Comparison of ENCODE assay signal across 15 cellular contexts in the genomic region with DNA sequence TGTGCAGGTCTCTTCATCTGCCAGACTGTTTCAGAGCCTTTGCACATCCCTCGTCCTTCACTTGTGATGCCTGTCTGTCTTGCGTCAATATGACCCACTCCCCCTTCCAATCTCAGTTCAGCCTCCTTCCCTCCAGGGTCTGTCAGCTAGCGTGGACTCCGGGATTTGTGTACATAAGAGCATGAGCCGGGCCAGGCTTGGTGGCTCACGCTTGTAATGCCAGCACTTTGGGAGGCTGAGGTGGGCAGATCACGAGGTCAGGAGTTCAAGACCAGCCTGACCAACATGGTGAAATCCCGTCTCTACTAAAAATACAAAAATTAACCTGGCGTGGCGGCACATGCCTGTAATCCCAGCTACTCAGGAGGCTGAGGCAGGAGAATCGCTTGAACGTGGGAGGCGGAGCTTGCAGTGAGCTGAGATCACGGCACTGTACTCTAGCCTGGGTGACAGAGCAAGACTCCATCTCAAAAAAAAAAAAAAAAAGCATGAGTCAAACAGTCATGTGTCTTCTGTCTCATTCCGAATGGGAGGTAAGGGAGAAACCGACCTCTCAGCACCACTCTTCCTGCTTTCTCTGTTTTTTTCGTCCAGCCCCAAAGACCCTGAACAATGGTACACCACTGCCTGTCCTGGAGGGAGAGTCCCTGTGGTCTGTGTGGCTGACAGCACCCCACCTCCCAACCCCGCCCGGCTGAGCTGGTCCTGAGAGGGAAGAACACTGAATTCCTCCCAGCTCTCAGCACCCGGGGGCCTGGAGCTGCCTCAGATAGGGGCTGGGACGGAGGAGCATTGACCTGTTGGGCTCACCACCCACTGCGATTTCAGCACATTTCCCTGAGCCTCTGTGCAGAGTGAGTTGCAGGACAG. TPM values are rescaled to one million over a fixed set of nuclear protein-coding genes. Genes with fewer than 3 reads are reported as not detected.
A peak's percentile ranks its signal among the peaks of the same experiment; 100 is the strongest.
DNase-seq lines count a peak whose midpoint lies in the region; ATAC-seq and TF ChIP-seq lines count a peak whose summit lies in the region.
"Had no signal": no experiment of that assay in that cellular context is flagged by ENCODE, and none has a peak within 500 bp of the region (broad histone marks: within the 10 kb centered on the region; RNA-seq: fewer than 3 reads in every experiment).

No MANE protein-coding gene starts in this region.

- no peaks in the 10 kb centered on the region for H3K9me3 Mint-ChIP-seq in activated naive CD8-positive, alpha-beta T cell treated with anti-CD3 and anti-CD28 coated beads for 36 hours

- intact Hi-C loops in left ventricle myocardium superior (cut with micrococcal nuclease) (no loop called here), Right ventricle myocardium inferior (cut with DNase I) (no loop called here), right lobe of liver (cut with DNase I) (no loop called here), upper lobe of right lung (cut with DNase I) (no loop called here)

- H3K4me1 ChIP-seq in right lobe of liver (no peaks in the 10 kb centered on the region), upper lobe of right lung (no peaks in the 10 kb centered on the region)
- H3K4me1 ChIP-seq: BE2C had no signal

- H3K4me1 Mint-ChIP-seq in activated naive CD8-positive, alpha-beta T cell treated with anti-CD3 and anti-CD28 coated beads for 36 hours, result peaks cover 46% of the 10 kb centered on the region

- TF ChIP-seq CTCF in right lobe of liver (IDR thresholded peaks at IDR 0.05) (no peak), upper lobe of right lung (IDR thresholded peaks at IDR 0.05) (no peak)

- H3K27ac Mint-ChIP-seq in activated naive CD8-positive, alpha-beta T cell treated with anti-CD3 and anti-CD28 coated beads for 36 hours, result peak overlapping the region; percentile 84

- H3K27ac ChIP-seq in right lobe of liver (peak overlapping the region; percentile 47 to 78 (median 60)), upper lobe of right lung (peak overlapping the region; percentile 82)
- H3K27ac ChIP-seq: cardiac muscle cell had no signal

- TF ChIP-seq POLR2A in right lobe of liver (IDR thresholded peaks at IDR 0.05), result peak; percentile 10

- DNase-seq in left ventricle myocardium superior (no peak), Right ventricle myocardium inferior (ENCODE audit: missing footprints) (no peak), right lobe of liver (peak in 1 of 3 donors; percentile 65), upper lobe of right lung (no peak), NCI-H2171 (lab: John Stamatoyannopoulos, UW) (no peak)
- DNase-seq in activated naive CD8-positive, alpha-beta T cell treated with anti-CD3 and anti-CD28 coated beads for 36 hours, result no peak
- DNase-seq: BE2C, KBM-7, NCI-H226, SHP77 had no signal

- ATAC-seq in left ventricle myocardium superior, result peak; percentile 6
- no peak for ATAC-seq in Right ventricle myocardium inferior
- ATAC-seq in right lobe of liver, result peak; percentile 12 to 30 (median 20)
- peak; percentile 19 for ATAC-seq in upper lobe of right lung
- no peak for ATAC-seq in HG03175 (IDR thresholded peaks at IDR 0.05; ENCODE audit: unreplicated experiment)
- ATAC-seq in GM18907 (IDR thresholded peaks at IDR 0.05; ENCODE audit: unreplicated experiment), result no peak
- ATAC-seq: sciatic nerve had no signal

- peak overlapping the region; percentile 39 for H3K4me3 Mint-ChIP-seq in activated naive CD8-positive, alpha-beta T cell treated with anti-CD3 and anti-CD28 coated beads for 36 hours

- no peaks in the 10 kb centered on the region for H3K27me3 Mint-ChIP-seq in activated naive CD8-positive, alpha-beta T cell treated with anti-CD3 and anti-CD28 coated beads for 36 hours

- no peaks in the 10 kb centered on the region for H3K9me3 ChIP-seq in right lobe of liver
- no peaks in the 10 kb centered on the region for H3K9me3 ChIP-seq in upper lobe of right lung
- H3K9me3 ChIP-seq: BE2C had no signal

- H3K36me3 Mint-ChIP-seq in activated naive CD8-positive, alpha-beta T cell treated with anti-CD3 and anti-CD28 coated beads for 36 hours, result no peaks in the 10 kb centered on the region

- H3K27me3 ChIP-seq in right lobe of liver (no peaks in the 10 kb centered on the region), upper lobe of right lung (no peaks in the 10 kb centered on the region)
- H3K27me3 ChIP-seq: cardiac muscle cell had no signal

- no peaks in the 10 kb centered on the region for H3K36me3 ChIP-seq in right lobe of liver
- no peaks in the 10 kb centered on the region for H3K36me3 ChIP-seq in upper lobe of right lung
- H3K36me3 ChIP-seq: BE2C, cardiac muscle cell had no signal

- 40% methylated on average over 20 of the region's 22 CpGs for WGBS in right lobe of liver (ENCODE audit: insufficient coverage, low coverage, low lambda C conversion rate, missing lambda C conversion rate)

- H3K4me3 ChIP-seq in right lobe of liver (no peak overlapping the region), upper lobe of right lung (peak overlapping the region; percentile 16)
- H3K4me3 ChIP-seq: cardiac muscle cell had no signal

RNA-seq across cellular contexts. Expression of a gene that starts 2.4 kb away (rescaled TPM):
- total RNA-seq in left ventricle myocardium superior, result 1.4 TPM
- 2.9 TPM for total RNA-seq in Right ventricle myocardium inferior
- total RNA-seq in activated naive CD8-positive, alpha-beta T cell treated with anti-CD3 and anti-CD28 coated beads for 36 hours, result 1 to 10 TPM; 1.3 to 1.6 TPM
- total RNA-seq in right lobe of liver, result 1 to 10 TPM; 3.8 to 7.9 (median 4.1) TPM
- total RNA-seq in upper lobe of right lung, result 14.5 TPM
- total RNA-seq: cardiac muscle cell, fibroblast of villous mesenchyme had no signal

RNA-seq across cellular contexts. Expression of a gene that starts 14.1 kb away (rescaled TPM):
- 3.6 TPM for total RNA-seq in left ventricle myocardium superior
- total RNA-seq in Right ventricle myocardium inferior, result 5.2 TPM
- 10 to 100 TPM; 10.9 to 11.4 TPM for total RNA-seq in activated naive CD8-positive, alpha-beta T cell treated with anti-CD3 and anti-CD28 coated beads for 36 hours
- total RNA-seq in right lobe of liver, result 1 to 10 TPM; 3.3 to 6.4 (median 3.9) TPM
- 8.5 TPM for total RNA-seq in upper lobe of right lung

RNA-seq across cellular contexts. Expression of a gene that starts 19.8 kb away (rescaled TPM):
- 0.50 TPM for total RNA-seq in left ventricle myocardium superior
- total RNA-seq in Right ventricle myocardium inferior, result 0.87 TPM
- not detected for total RNA-seq in activated naive CD8-positive, alpha-beta T cell treated with anti-CD3 and anti-CD28 coated beads for 36 hours
- total RNA-seq in right lobe of liver, result 1 to 10 TPM; 2.4 to 7.3 (median 3.9) TPM
- 11.0 TPM for total RNA-seq in upper lobe of right lung
- total RNA-seq: cardiac muscle cell, fibroblast of villous mesenchyme had no signal

RNA-seq across cellular contexts. Expression of a gene that starts 39.7 kb away (rescaled TPM):
- total RNA-seq in left ventricle myocardium superior (0.89 TPM), Right ventricle myocardium inferior (2.8 TPM), right lobe of liver (under 1 TPM in 2 of 6 experiments, not detected in 4; 0.17 to 0.18 TPM), upper lobe of right lung (not detected)
- under 1 TPM; 0.30 to 0.31 TPM for total RNA-seq in activated naive CD8-positive, alpha-beta T cell treated with anti-CD3 and anti-CD28 coated beads for 36 hours
- total RNA-seq: fibroblast of villous mesenchyme had no signal

RNA-seq across cellular contexts. Expression of a gene that starts 57.5 kb away (rescaled TPM):
- total RNA-seq in left ventricle myocardium superior (not detected), Right ventricle myocardium inferior (not detected), right lobe of liver (not detected), upper lobe of right lung (not detected)
- not detected for total RNA-seq in activated naive CD8-positive, alpha-beta T cell treated with anti-CD3 and anti-CD28 coated beads for 36 hours
- total RNA-seq: fibroblast of villous mesenchyme had no signal

Comparison
In these comparisons a context has a peak if more than half of its experiments do, and no peak if none do; other contexts are left out.
1. ATAC-seq: peak in left ventricle myocardium superior (single experiment), right lobe of liver (4 of 4) and upper lobe of right lung (single experiment); none in Right ventricle myocardium inferior (single experiment), HG03175 (single experiment) and GM18907 (single experiment).